Comparison of ENCODE assay signal across 1 cellular context in genomic region chr20:51588762-51589161, GRCh38.
TF ChIP-seq lines count a peak whose summit lies in the region.

No MANE protein-coding gene starts in this region.

TF ChIP-seq in HCT116, 20 proteins besides CTCF, POLR2A, EP300 and RAD21:
- TF ChIP-seq SRF (IDR thresholded peaks at IDR 0.05; ENCODE audit: low read depth) = no peak
- no peak for TF ChIP-seq ZFX (IDR thresholded peaks at IDR 0.05)
- TF ChIP-seq ZBTB33 (IDR thresholded peaks at IDR 0.05; ENCODE audit: extremely low read depth, insufficient replicate concordance, low read length) = no peak
- TF ChIP-seq REST (IDR thresholded peaks at IDR 0.05; ENCODE audit: low read depth) = no peak
- TF ChIP-seq CBX3 (IDR thresholded peaks at IDR 0.05; ENCODE audit: low read depth) = no peak
- no peak for TF ChIP-seq EZH2 (IDR thresholded peaks at IDR 0.05)
- no peak for TF ChIP-seq EZH2phosphoT487 (IDR thresholded peaks at IDR 0.05; ENCODE audit: borderline replicate concordance)
- TF ChIP-seq ATF3 (IDR thresholded peaks at IDR 0.05) = no peak
- TF ChIP-seq CEBPB (IDR thresholded peaks at IDR 0.05; ENCODE audit: low read depth) = no peak
- TF ChIP-seq JUND (IDR thresholded peaks at IDR 0.05) = no peak
- TF ChIP-seq TCF7L2 (IDR thresholded peaks at IDR 0.05; ENCODE audit: borderline replicate concordance, extremely low read depth, insufficient read depth, insufficient read length) = no peak
- TF ChIP-seq EGR1 (IDR thresholded peaks at IDR 0.05; ENCODE audit: low read depth) = no peak
- no peak for TF ChIP-seq MAX (IDR thresholded peaks at IDR 0.05)
- no peak for TF ChIP-seq YY1 (IDR thresholded peaks at IDR 0.05; ENCODE audit: extremely low read depth, insufficient replicate concordance, low read depth, low read length)
TF ChIP-seq in HCT116: peak in this region for 0.
